ENCODE assay signal across 9 cellular contexts in the genomic region with DNA sequence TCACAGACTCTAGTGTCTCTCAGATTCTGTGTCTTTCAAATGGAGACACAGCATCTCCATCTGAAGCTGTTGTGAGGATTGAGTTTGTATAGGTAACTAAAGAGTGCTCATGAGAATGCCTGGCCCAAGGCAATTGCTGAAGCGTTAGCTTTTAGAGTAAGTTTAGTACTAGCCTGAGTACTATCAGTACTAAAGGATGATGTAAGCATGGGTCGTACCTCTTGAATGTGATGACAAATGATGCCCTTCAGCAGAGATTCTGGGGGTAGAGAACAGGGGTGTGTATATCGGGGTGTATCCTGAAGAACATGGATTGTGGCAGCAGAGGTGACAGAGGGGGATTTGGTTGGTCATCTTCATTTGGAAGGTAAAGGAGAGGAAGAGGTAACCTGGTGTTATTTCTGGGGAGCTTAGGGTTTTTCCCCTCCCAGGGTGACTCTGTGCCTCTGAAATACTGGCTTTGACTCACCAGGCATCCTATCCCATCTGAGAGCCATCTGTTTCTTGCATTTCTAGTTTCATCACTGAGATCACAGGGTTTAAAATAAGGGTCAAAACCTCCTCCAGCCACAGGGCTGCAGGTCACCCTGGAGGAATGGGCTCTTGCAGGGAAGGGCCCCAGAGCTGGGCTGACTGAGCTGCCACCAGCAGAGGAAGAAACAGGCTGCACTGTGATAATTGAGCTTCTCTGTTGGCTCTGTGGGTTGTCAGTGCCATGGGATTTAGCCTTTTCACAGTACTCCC.
A peak's percentile ranks its signal among the peaks of the same experiment; 100 is the strongest.
DNase-seq lines count a peak whose midpoint lies in the region; ATAC-seq and TF ChIP-seq lines count a peak whose summit lies in the region.
"Had no signal": no experiment of that assay in that cellular context is flagged by ENCODE, and none has a peak within 500 bp of the region (broad histone marks: within the 10 kb centered on the region; RNA-seq: fewer than 3 reads in every experiment).

No MANE protein-coding gene starts in this region.

- no peak overlapping the region for H3K4me3 ChIP-seq in osteoblast (ENCODE audit: insufficient read depth, low read length)

- H3K9me3 ChIP-seq in osteoblast (ENCODE audit: low read depth, low read length): no peaks in the 10 kb centered on the region

- H4K20me1 ChIP-seq in osteoblast (ENCODE audit: insufficient read depth, low read length): no peaks in the 10 kb centered on the region

- no peak for TF ChIP-seq CTCF in osteoblast (IDR thresholded peaks at IDR 0.05; ENCODE audit: extremely low read depth, low read depth, low read length)

- DNase-seq in osteoblast (ENCODE audit: insufficient read length, low spot score, missing footprints): peak; percentile 47
- no peak for DNase-seq in activated naive CD4-positive, alpha-beta T cell (lab: John Stamatoyannopoulos, UW)
- DNase-seq in SIG-M5 treated with dmso at 0.1 percent for 504 hours (lab: John Stamatoyannopoulos, UW; ENCODE audit: unreplicated experiment): no peak
- no peak for DNase-seq in NCI-H510A treated with DMSO at 0.1 percent for 48 hours (lab: John Stamatoyannopoulos, UW)

- ATAC-seq in GM18517 (IDR thresholded peaks at IDR 0.05; ENCODE audit: unreplicated experiment) (peak; percentile 79), GM21723 (IDR thresholded peaks at IDR 0.05; ENCODE audit: unreplicated experiment) (peak; percentile 85), HG03520 (IDR thresholded peaks at IDR 0.05; ENCODE audit: unreplicated experiment) (peak; percentile 84), HG02840 (IDR thresholded peaks at IDR 0.05; ENCODE audit: low FRiP score, unreplicated experiment) (no peak)

- H3K4me2 ChIP-seq in osteoblast (ENCODE audit: insufficient read depth, low read length): no peak overlapping the region
- H3K4me2 ChIP-seq: KMS-11 had no signal

- no peak overlapping the region for H2AFZ ChIP-seq in osteoblast (ENCODE audit: low read length)

- no peak overlapping the region for H3K27ac ChIP-seq in osteoblast (ENCODE audit: low read depth, low read length)
- H3K27ac ChIP-seq: KMS-11 had no signal

- peaks cover 11% of the 10 kb centered on the region for H3K4me1 ChIP-seq in osteoblast (ENCODE audit: insufficient read depth, low read length)

- H3K27me3 ChIP-seq in osteoblast (ENCODE audit: insufficient read depth, low read length): no peaks in the 10 kb centered on the region

- no peaks in the 10 kb centered on the region for H3K36me3 ChIP-seq in osteoblast (ENCODE audit: insufficient read depth, low read length)

- H3K79me2 ChIP-seq in osteoblast (ENCODE audit: insufficient read depth, low read length): no peaks in the 10 kb centered on the region
